30 cellular contexts compared by ENCODE assay signal in genomic region chr13:26735677-26736076, GRCh38. TPM values are rescaled to one million over a fixed set of nuclear protein-coding genes. Genes with fewer than 3 reads are reported as not detected.
"Had no signal": no experiment of that assay in that cellular context is flagged by ENCODE, and none has a peak within 500 bp of the region (broad histone marks: within the 10 kb centered on the region; RNA-seq: fewer than 3 reads in every experiment).

No MANE protein-coding gene starts in this region.

- H3K27ac ChIP-seq: stomach, suprapubic skin, testis, thoracic aorta, thyroid gland, tibial artery, tibial nerve, transverse colon, upper lobe of left lung, upper lobe of right lung, uterus, vagina had no signal

- H3K36me3 ChIP-seq: stomach, suprapubic skin, thoracic aorta, thyroid gland, tibial artery, tibial nerve, transverse colon, upper lobe of left lung, upper lobe of right lung, uterus, vagina had no signal

- H3K4me1 Mint-ChIP-seq: stimulated activated effector memory CD8-positive, alpha-beta T cell treated with anti-CD3 and anti-CD28 coated beads, Interleukin-12 subunit alpha, Interleukin-12 subunit beta, amount 100 ng/mL, for 72 hours; stimulated activated memory B cell treated with anti-CD40 and anti-IgM and Interleukin-4, amounts not matched to agents 10 μg/mL and 1 μg/mL and 100 μg/mL, for 72 hours; stimulated activated naive B cell treated with anti-CD40 and anti-IgM and Interleukin-4, amounts not matched to agents 10 μg/mL and 1 μg/mL and 100 μg/mL, for 72 hours; stimulated activated naive CD8-positive, alpha-beta T cell treated with anti-CD3 and anti-CD28 coated beads, Interleukin-15, amount 100 ng/mL, for 72 hours had no signal

- H3K27ac Mint-ChIP-seq: stimulated activated effector memory CD8-positive, alpha-beta T cell treated with anti-CD3 and anti-CD28 coated beads, Interleukin-12 subunit alpha, Interleukin-12 subunit beta, amount 100 ng/mL, for 72 hours; stimulated activated memory B cell treated with anti-CD40 and anti-IgM and Interleukin-4, amounts not matched to agents 10 μg/mL and 1 μg/mL and 100 μg/mL, for 72 hours; stimulated activated naive B cell treated with anti-CD40 and anti-IgM and Interleukin-4, amounts not matched to agents 10 μg/mL and 1 μg/mL and 100 μg/mL, for 72 hours; stimulated activated naive CD8-positive, alpha-beta T cell treated with anti-CD3 and anti-CD28 coated beads, Interleukin-15, amount 100 ng/mL, for 72 hours; stimulated activated naive CD8-positive, alpha-beta T cell treated with anti-CD3 and anti-CD28 coated beads, Interleukin-15, Interleukin-2, amounts not matched to agents 100 ng/mL and 50 ng/mL, for 24 hours; type B pancreatic cell had no signal

- H3K27me3 ChIP-seq: suprapubic skin, testis, thyroid gland, tibial nerve, transverse colon, upper lobe of left lung, upper lobe of right lung, uterus, vagina had no signal

- H3K4me3 Mint-ChIP-seq: stimulated activated effector memory CD8-positive, alpha-beta T cell treated with anti-CD3 and anti-CD28 coated beads, Interleukin-12 subunit alpha, Interleukin-12 subunit beta, amount 100 ng/mL, for 72 hours; stimulated activated memory B cell treated with anti-CD40 and anti-IgM and Interleukin-4, amounts not matched to agents 10 μg/mL and 1 μg/mL and 100 μg/mL, for 72 hours; stimulated activated naive B cell treated with anti-CD40 and anti-IgM and Interleukin-4, amounts not matched to agents 10 μg/mL and 1 μg/mL and 100 μg/mL, for 72 hours; stimulated activated naive CD8-positive, alpha-beta T cell treated with anti-CD3 and anti-CD28 coated beads, Interleukin-15, amount 100 ng/mL, for 72 hours; stimulated activated naive CD8-positive, alpha-beta T cell treated with anti-CD3 and anti-CD28 coated beads, Interleukin-15, Interleukin-2, amounts not matched to agents 100 ng/mL and 50 ng/mL, for 24 hours; type B pancreatic cell had no signal

- FAIRE-seq: urothelium cell line had no signal

- H3K4me3 ChIP-seq: stomach, suprapubic skin, testis, thoracic aorta, thyroid gland, tibial artery, tibial nerve, transverse colon, upper lobe of left lung, upper lobe of right lung, uterus, vagina had no signal

- H3K36me3 Mint-ChIP-seq: stimulated activated effector memory CD8-positive, alpha-beta T cell treated with anti-CD3 and anti-CD28 coated beads, Interleukin-12 subunit alpha, Interleukin-12 subunit beta, amount 100 ng/mL, for 72 hours; stimulated activated memory B cell treated with anti-CD40 and anti-IgM and Interleukin-4, amounts not matched to agents 10 μg/mL and 1 μg/mL and 100 μg/mL, for 72 hours; type B pancreatic cell had no signal

- H3K4me1 ChIP-seq: stomach, suprapubic skin, testis, thyroid gland, tibial artery, tibial nerve, transverse colon, upper lobe of left lung, upper lobe of right lung, uterus, vagina had no signal

- DNase-seq: stimulated activated CD4-positive, alpha-beta T cell treated with anti-CD3 and anti-CD28 coated beads, Interleukin-2, amount 100 ng/mL, for 48 hours; stimulated activated CD4-positive, alpha-beta T cell treated with anti-CD3 and anti-CD28 coated beads, Interleukin-4, amount 100 ng/mL, for 1 hour; stimulated activated CD4-positive, alpha-beta T cell treated with anti-CD3 and anti-CD28 coated beads, Interleukin-4, amount 100 ng/mL, for 24 hours; stimulated activated CD4-positive, alpha-beta T cell treated with anti-CD3 and anti-CD28 coated beads, Interleukin-4, amount 100 ng/mL, for 4 hours; stimulated activated CD8-positive, alpha-beta memory T cell treated with anti-CD3 and anti-CD28 coated beads, Interleukin-4, amount 100 ng/mL, for 48 hours; stimulated activated naive B cell treated with anti-CD40 and anti-IgM and Interleukin-4, amounts not matched to agents 10 μg/mL and 1 μg/mL and 100 μg/mL, for 72 hours; stimulated activated naive CD4-positive, alpha-beta T cell; stimulated activated naive CD4-positive, alpha-beta T cell treated with Interleukin-2 at 50 U/mL for 16 hours; stimulated activated naive CD8-positive, alpha-beta T cell treated with anti-CD3 and anti-CD28 coated beads, Interleukin-15, amount 100 ng/mL, for 72 hours; stimulated activated naive CD8-positive, alpha-beta T cell treated with anti-CD3 and anti-CD28 coated beads, Interleukin-15, Interleukin-2, amounts not matched to agents 100 U/mL and 50 U/mL, for 24 hours; stomach; substantia nigra; testis; thyroid gland; tibial artery; transverse colon; trophoblast cell; upper lobe of left lung; upper lobe of right lung; uterus had no signal

- ATAC-seq: stimulated activated effector memory CD8-positive, alpha-beta T cell treated with anti-CD3 and anti-CD28 coated beads, Interleukin-12 subunit alpha, Interleukin-12 subunit beta, amount 100 ng/mL, for 72 hours; stimulated activated memory B cell treated with anti-CD40 and anti-IgM and Interleukin-4, amounts not matched to agents 10 μg/mL and 1 μg/mL and 100 μg/mL, for 72 hours; stimulated activated naive B cell treated with anti-CD40 and anti-IgM and Interleukin-4, amounts not matched to agents 10 μg/mL and 1 μg/mL and 100 μg/mL, for 72 hours; stimulated activated naive CD8-positive, alpha-beta T cell treated with anti-CD3 and anti-CD28 coated beads, Interleukin-15, amount 100 ng/mL, for 72 hours; stimulated activated naive CD8-positive, alpha-beta T cell treated with anti-CD3 and anti-CD28 coated beads, Interleukin-15, Interleukin-2, amounts not matched to agents 100 U/mL and 50 U/mL, for 24 hours; upper lobe of right lung had no signal

- H3K9me3 ChIP-seq: testis, thoracic aorta, thyroid gland, transverse colon, upper lobe of right lung, uterus, vagina had no signal

RNA-seq across cellular contexts. Expression of gene GPR12, which starts 24.9 kb away (rescaled TPM):
- total RNA-seq: upper lobe of left lung, upper lobe of right lung, urinary bladder, uterus, vagina had no signal
- polyA plus RNA-seq: urinary bladder had no signal
